1 cellular context compared by ENCODE assay signal in genomic region chr11:6609502-6610015, GRCh38.
TF ChIP-seq lines count a peak whose summit lies in the region.

No MANE protein-coding gene starts in this region.

TF ChIP-seq in GM23338, 12 proteins besides CTCF, POLR2A, EP300 and RAD21 (continued from another document):
- TF ChIP-seq REST (IDR thresholded peaks at IDR 0.05; ENCODE audit: unreplicated experiment) (no peak), POLR2AphosphoS5 (IDR thresholded peaks at IDR 0.05; ENCODE audit: low read depth) (peak; percentile 21; the same call in 1 of the 2 replicates)
TF ChIP-seq in GM23338: peak in this region for 1.
